Comparison of ENCODE assay signal across 1 cellular context in genomic region chr3:71585891-71586809, GRCh38.
TF ChIP-seq lines count a peak whose summit lies in the region.

No MANE protein-coding gene starts in this region.

TF ChIP-seq in K562, 482 proteins besides CTCF, POLR2A, EP300 and RAD21 (continued from another document):
- TF ChIP-seq, protein P1, sequence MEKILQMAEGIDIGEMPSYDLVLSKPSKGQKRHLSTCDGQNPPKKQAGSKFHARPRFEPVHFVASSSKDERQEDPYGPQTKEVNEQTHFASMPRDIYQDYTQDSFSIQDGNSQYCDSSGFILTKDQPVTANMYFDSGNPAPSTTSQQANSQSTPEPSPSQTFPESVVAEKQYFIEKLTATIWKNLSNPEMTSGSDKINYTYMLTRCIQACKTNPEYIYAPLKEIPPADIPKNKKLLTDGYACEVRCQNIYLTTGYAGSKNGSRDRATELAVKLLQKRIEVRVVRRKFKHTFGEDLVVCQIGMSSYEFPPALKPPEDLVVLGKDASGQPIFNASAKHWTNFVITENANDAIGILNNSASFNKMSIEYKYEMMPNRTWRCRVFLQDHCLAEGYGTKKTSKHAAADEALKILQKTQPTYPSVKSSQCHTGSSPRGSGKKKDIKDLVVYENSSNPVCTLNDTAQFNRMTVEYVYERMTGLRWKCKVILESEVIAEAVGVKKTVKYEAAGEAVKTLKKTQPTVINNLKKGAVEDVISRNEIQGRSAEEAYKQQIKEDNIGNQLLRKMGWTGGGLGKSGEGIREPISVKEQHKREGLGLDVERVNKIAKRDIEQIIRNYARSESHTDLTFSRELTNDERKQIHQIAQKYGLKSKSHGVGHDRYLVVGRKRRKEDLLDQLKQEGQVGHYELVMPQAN (IDR thresholded peaks at IDR 0.05; ENCODE audit: borderline replicate concordance): no peak
- TF ChIP-seq FOXO4 (CRISPR knock-in tag; IDR thresholded peaks at IDR 0.05) (no peak), EZH2 (IDR thresholded peaks at IDR 0.05; ENCODE audit: borderline replicate concordance, low read depth, low read length) (no peak), DEAF1 (CRISPR knock-in tag; IDR thresholded peaks at IDR 0.05) (0 out of 2 replicates have a peak, but pooled peaks have one; percentile 21), DMBX1 (CRISPR knock-in tag; IDR thresholded peaks at IDR 0.05; ENCODE audit: borderline replicate concordance) (no peak), TFAM (CRISPR knock-in tag; conservative IDR thresholded peaks at IDR 0.05) (no peak), NR2F6 (CRISPR knock-in tag; IDR thresholded peaks at IDR 0.05) (no peak), HLTF (IDR thresholded peaks at IDR 0.05) (no peak), HSF4 (CRISPR knock-in tag; IDR thresholded peaks at IDR 0.05; ENCODE audit: borderline replicate concordance) (no peak), ZNF124 (CRISPR knock-in tag; IDR thresholded peaks at IDR 0.05) (no peak), ZNF431 (CRISPR knock-in tag; IDR thresholded peaks at IDR 0.05) (no peak), HDAC2 (IDR thresholded peaks at IDR 0.05) (no peak), RCOR1 (IDR thresholded peaks at IDR 0.05; ENCODE audit: borderline replicate concordance in 1 of 2, low read depth in 2 of 2, low read length in 2 of 2) (no peak), BRD9 (IDR thresholded peaks at IDR 0.05; ENCODE audit: low read depth, partially characterized antibody) (peak; percentile 49), HDAC8 (tag; IDR thresholded peaks at IDR 0.05) (no peak), IRF2 (CRISPR knock-in tag; IDR thresholded peaks at IDR 0.05) (no peak)
- TF ChIP-seq, protein P2, sequence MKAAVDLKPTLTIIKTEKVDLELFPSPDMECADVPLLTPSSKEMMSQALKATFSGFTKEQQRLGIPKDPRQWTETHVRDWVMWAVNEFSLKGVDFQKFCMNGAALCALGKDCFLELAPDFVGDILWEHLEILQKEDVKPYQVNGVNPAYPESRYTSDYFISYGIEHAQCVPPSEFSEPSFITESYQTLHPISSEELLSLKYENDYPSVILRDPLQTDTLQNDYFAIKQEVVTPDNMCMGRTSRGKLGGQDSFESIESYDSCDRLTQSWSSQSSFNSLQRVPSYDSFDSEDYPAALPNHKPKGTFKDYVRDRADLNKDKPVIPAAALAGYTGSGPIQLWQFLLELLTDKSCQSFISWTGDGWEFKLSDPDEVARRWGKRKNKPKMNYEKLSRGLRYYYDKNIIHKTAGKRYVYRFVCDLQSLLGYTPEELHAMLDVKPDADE (conservative IDR thresholded peaks at IDR 0.05; ENCODE audit: control insufficient read depth, low read depth, low read length): no peak
- TF ChIP-seq, protein P3, sequence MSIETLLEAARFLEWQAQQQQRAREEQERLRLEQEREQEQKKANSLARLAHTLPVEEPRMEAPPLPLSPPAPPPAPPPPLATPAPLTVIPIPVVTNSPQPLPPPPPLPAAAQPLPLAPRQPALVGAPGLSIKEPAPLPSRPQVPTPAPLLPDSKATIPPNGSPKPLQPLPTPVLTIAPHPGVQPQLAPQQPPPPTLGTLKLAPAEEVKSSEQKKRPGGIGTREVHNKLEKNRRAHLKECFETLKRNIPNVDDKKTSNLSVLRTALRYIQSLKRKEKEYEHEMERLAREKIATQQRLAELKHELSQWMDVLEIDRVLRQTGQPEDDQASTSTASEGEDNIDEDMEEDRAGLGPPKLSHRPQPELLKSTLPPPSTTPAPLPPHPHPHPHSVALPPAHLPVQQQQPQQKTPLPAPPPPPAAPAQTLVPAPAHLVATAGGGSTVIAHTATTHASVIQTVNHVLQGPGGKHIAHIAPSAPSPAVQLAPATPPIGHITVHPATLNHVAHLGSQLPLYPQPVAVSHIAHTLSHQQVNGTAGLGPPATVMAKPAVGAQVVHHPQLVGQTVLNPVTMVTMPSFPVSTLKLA (conservative IDR thresholded peaks at IDR 0.05): no peak
- TF ChIP-seq, protein P4, sequence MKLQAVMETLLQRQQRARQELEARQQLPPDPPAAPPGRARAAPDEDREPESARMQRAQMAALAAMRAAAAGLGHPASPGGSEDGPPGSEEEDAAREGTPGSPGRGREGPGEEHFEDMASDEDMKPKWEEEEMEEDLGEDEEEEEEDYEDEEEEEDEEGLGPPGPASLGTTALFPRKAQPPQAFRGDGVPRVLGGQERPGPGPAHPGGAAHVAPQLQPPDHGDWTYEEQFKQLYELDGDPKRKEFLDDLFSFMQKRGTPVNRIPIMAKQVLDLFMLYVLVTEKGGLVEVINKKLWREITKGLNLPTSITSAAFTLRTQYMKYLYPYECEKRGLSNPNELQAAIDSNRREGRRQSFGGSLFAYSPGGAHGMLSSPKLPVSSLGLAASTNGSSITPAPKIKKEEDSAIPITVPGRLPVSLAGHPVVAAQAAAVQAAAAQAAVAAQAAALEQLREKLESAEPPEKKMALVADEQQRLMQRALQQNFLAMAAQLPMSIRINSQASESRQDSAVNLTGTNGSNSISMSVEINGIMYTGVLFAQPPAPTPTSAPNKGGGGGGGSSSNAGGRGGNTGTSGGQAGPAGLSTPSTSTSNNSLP (IDR thresholded peaks at IDR 0.05; ENCODE audit: borderline replicate concordance, low read depth, low read length): peak; percentile 57; the same call in 1 of the 2 replicates
